In the genomic region with DNA sequence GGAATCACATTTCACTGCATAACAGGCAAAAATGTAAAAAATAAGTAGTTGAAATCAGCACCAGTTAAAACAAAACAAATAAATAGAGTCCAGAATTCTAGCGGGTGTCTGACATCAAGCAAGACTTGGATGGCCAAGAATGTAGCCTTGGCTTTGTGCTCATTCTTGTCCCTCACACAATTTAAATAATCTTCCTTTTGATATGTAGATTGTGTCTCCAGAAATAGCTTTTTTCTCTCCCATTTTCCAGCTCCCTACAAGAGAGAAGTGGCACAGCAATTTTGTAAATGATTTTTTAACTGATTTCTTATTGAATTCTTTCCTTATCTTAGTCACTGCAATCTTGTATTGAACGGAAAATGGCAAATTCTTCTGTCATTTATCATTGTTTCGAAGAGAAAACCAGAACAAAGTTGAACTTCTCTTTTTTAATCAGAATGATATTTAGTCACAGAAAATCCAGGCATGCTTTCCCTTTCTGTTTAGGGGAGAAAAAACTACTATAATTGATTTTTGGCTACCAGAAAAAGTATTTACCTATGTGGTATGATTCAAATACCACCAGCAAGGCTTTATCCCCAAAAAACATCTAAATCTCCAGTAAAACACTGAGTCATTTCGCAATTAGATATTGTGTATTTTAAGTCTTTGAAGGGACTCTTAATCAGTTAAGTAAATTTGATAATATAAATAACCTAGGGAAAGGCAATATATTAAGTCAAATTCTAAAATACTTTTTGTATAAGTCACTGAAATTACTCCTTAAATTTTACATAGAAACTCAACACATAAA, we compare ENCODE assay signal across 21 cellular contexts.
DNase-seq lines count a peak whose midpoint lies in the region; ATAC-seq and TF ChIP-seq lines count a peak whose summit lies in the region.
"Had no signal": no experiment of that assay in that cellular context is flagged by ENCODE, and none has a peak within 500 bp of the region (broad histone marks: within the 10 kb centered on the region; RNA-seq: fewer than 3 reads in every experiment).

No MANE protein-coding gene starts in this region.

- H3K4me3 ChIP-seq in choroid plexus epithelial cell (ENCODE audit: low read depth, low read length) (peak overlapping the region; percentile 22), mesodermal cell (ENCODE audit: extremely low read depth, insufficient read depth, low read length, poor library complexity, severe bottlenecking) (no peak overlapping the region), neural progenitor cell (no peak overlapping the region)
- H3K4me3 ChIP-seq: gastrocnemius medialis, lung had no signal

- H3K9me3 Mint-ChIP-seq in Calu3 (ENCODE audit: low read depth, unreplicated experiment) = no peaks in the 10 kb centered on the region
- no peaks in the 10 kb centered on the region for H3K9me3 Mint-ChIP-seq in neural progenitor cell

- TF ChIP-seq CTCF in Calu3 (IDR thresholded peaks at IDR 0.05; ENCODE audit: unreplicated experiment) (no peak), choroid plexus epithelial cell (conservative IDR thresholded peaks at IDR 0.05; ENCODE audit: low read depth, low read length) (no peak), neural progenitor cell (IDR thresholded peaks at IDR 0.05) (no peak)

- H3K36me3 ChIP-seq in mesodermal cell (ENCODE audit: control insufficient read depth, insufficient read depth, low read length) (no peaks in the 10 kb centered on the region), neural progenitor cell (no peaks in the 10 kb centered on the region)
- H3K36me3 ChIP-seq: gastrocnemius medialis had no signal

- no peaks in the 10 kb centered on the region for H3F3A ChIP-seq in neural progenitor cell (ENCODE audit: low read depth)

- no peaks in the 10 kb centered on the region for H3K79me2 ChIP-seq in neural progenitor cell (ENCODE audit: low read depth)

- no peak for ATAC-seq in GM19397 (IDR thresholded peaks at IDR 0.05; ENCODE audit: unreplicated experiment)
- ATAC-seq: activated CD8-positive, alpha-beta T cell treated with anti-CD3 and anti-CD28 coated beads for 36 hours; gastrocnemius medialis; right cardiac atrium had no signal

- H3K4me2 ChIP-seq in neural progenitor cell = no peak overlapping the region

- H3K27ac ChIP-seq in mesodermal cell (ENCODE audit: low read depth, low read length, severe bottlenecking) (peak overlapping the region; percentile 19), neural progenitor cell (no peak overlapping the region)
- H3K27ac ChIP-seq: gastrocnemius medialis had no signal

- H3K4me1 ChIP-seq in mesodermal cell (ENCODE audit: control insufficient read depth, insufficient read depth, low read length, poor library complexity, severe bottlenecking) (peaks cover 6% of the 10 kb centered on the region), neural progenitor cell (no peaks in the 10 kb centered on the region)
- H3K4me1 ChIP-seq: gastrocnemius medialis had no signal

- no TSS peak for BruUV-seq in Calu3 (replicated peaks; lab: Mats Ljungman, UMichigan)

- H3K9me3 ChIP-seq in mesodermal cell (ENCODE audit: control insufficient read depth, low read length) (no peaks in the 10 kb centered on the region), neural progenitor cell (ENCODE audit: low read depth) (no peaks in the 10 kb centered on the region)
- H3K9me3 ChIP-seq: gastrocnemius medialis had no signal

- no peaks in the 10 kb centered on the region for H4K20me1 ChIP-seq in neural progenitor cell (ENCODE audit: low read depth)

- CTCF ChIA-PET in Calu3 (lab: Charles Lee) = interaction anchor here (0.6 kb wide), 1 partner anchor 22 kb away, joined by 3 read pairs; no protein-coding TSS in a partner anchor

- no peaks in the 10 kb centered on the region for H3K27me3 Mint-ChIP-seq in Calu3 (ENCODE audit: unreplicated experiment)
- H3K27me3 Mint-ChIP-seq in neural progenitor cell (ENCODE audit: insufficient read depth, low read depth) = no peaks in the 10 kb centered on the region
- H3K27me3 Mint-ChIP-seq: activated CD8-positive, alpha-beta T cell treated with anti-CD3 and anti-CD28 coated beads for 36 hours had no signal

- H3K4me1 Mint-ChIP-seq in Calu3 (ENCODE audit: low read depth, unreplicated experiment) (peaks cover 39% of the 10 kb centered on the region), neural progenitor cell (peaks cover 9% of the 10 kb centered on the region)

- no peaks in the 10 kb centered on the region for H3K27me3 ChIP-seq in neural progenitor cell
- H3K27me3 ChIP-seq: gastrocnemius medialis had no signal

- no peak overlapping the region for H2AFZ ChIP-seq in neural progenitor cell (replicated peaks)

- H3K36me3 Mint-ChIP-seq in Calu3 (ENCODE audit: insufficient read depth, unreplicated experiment) = no peaks in the 10 kb centered on the region
- H3K36me3 Mint-ChIP-seq in neural progenitor cell = no peaks in the 10 kb centered on the region

- H3K9ac ChIP-seq in neural progenitor cell = no peak overlapping the region

- H3K27ac Mint-ChIP-seq in Calu3 (ENCODE audit: unreplicated experiment) = peak overlapping the region; percentile 51
- H3K27ac Mint-ChIP-seq in neural progenitor cell = no peak overlapping the region
- H3K27ac Mint-ChIP-seq: activated CD8-positive, alpha-beta T cell treated with anti-CD3 and anti-CD28 coated beads for 36 hours had no signal

- WGBS in mesodermal cell (ENCODE audit: insufficient coverage in 2 of 2), 2 experiments = no CpG with 5 or more reads among the region's 4 CpGs

- peak overlapping the region; percentile 28 for H3K4me3 Mint-ChIP-seq in Calu3 (ENCODE audit: low read depth, unreplicated experiment)
- no peak overlapping the region for H3K4me3 Mint-ChIP-seq in neural progenitor cell
- H3K4me3 Mint-ChIP-seq: activated CD8-positive, alpha-beta T cell treated with anti-CD3 and anti-CD28 coated beads for 36 hours had no signal

- intact Hi-C loops in Calu3 (cut with micrococcal nuclease; ENCODE audit: unreplicated experiment) = no loop called here

- DNase-seq in Calu3 = no peak
- DNase-seq in M059J (ENCODE audit: low read depth) = peak; percentile 3
- peak; percentile 49 for DNase-seq in choroid plexus epithelial cell (ENCODE audit: low read depth)
- DNase-seq in neural progenitor cell (ENCODE audit: low spot score) = no peak
- DNase-seq in NCI-H2081 treated with DMSO at 0.1 percent for 48 hours (lab: John Stamatoyannopoulos, UW) = no peak
- no peak for DNase-seq in NK-92 treated with Interleukin-12 subunit alpha and Interleukin-12 subunit beta, amount 100 ng/mL, for 24 hours (lab: John Stamatoyannopoulos, UW)
- DNase-seq: ACHN; activated CD4-positive, CD25-positive, alpha-beta regulatory T cell treated with anti-CD3 and anti-CD28 coated beads, Interleukin-2, amount 50 U/mL, for 72 hours; activated CD8-positive, alpha-beta T cell treated with anti-CD3 and anti-CD28 coated beads for 36 hours; activated gamma-delta T cell treated with Interleukin-2 at 50 U/mL for 16 hours; activated T-cell treated with anti-CD3 and anti-CD28 coated beads for 4 hours; C1 segment of cervical spinal cord; gastrocnemius medialis; KBM-7; MV-4-11; NCI-H1694 treated with DMSO at 0.1 percent for 48 hours; right cardiac atrium; Right ventricle myocardium superior had no signal

Comparison
In these comparisons a context has a peak if more than half of its experiments do, and no peak if none do; other contexts are left out.
1. DNase-seq: peak in M059J (single experiment) and choroid plexus epithelial cell (single experiment); none in Calu3 (single experiment), neural progenitor cell (single experiment), NCI-H2081 treated with DMSO at 0.1 percent for 48 hours (single experiment) and NK-92 treated with Interleukin-12 subunit alpha and Interleukin-12 subunit beta, amount 100 ng/mL, for 24 hours (single experiment).